In the genomic region with DNA sequence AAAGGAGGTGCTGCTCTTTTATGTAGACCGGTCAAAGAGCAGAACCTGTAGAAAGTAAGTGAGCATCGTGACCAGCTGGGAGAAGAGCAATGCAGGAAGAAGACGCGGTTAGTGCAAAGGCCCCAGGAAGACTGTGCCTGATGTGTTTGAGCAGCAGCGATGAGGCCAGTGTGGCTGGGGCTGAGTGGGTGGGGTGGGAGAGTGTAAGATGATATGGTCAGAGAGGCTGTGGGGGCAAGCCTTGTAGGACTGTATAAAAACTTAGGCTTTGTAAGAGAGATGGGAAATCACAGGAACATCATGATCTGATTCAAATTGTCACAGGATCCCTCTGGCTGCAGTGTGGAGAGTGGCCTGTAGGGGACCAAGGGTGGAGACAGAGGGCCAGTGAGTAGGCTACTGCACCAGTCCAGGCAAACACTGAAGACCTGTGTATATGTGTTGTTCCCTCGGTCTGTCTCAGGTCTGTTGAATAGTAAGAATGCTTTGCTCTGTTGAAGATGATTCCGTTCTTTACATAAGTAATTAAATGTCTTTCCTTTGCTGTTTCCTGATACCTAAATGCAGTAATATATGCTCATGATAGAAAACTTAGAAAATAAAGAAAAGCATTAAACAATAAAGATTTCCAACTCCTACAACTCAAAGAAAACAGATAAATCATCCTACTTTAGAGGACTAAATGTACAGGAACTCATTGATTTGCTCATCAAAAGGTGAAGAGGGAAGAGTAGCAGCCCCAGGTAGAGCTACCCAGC, we compare ENCODE assay signal across 8 cellular contexts.
DNase-seq lines count a peak whose midpoint lies in the region; ATAC-seq and TF ChIP-seq lines count a peak whose summit lies in the region.

No MANE protein-coding gene starts in this region.

- TF ChIP-seq POLR2A in erythroblast (IDR thresholded peaks at IDR 0.05; ENCODE audit: low read length): no peak

- DNase-seq in NCI-H2227 (lab: John Stamatoyannopoulos, UW; ENCODE audit: unreplicated experiment) (peak; percentile 16), NCI-H2227 treated with DMSO at 0.1 percent for 48 hours (lab: John Stamatoyannopoulos, UW) (no peak), SW480 (ENCODE audit: low spot score) (peak; percentile 61), erythroblast (lab: John Stamatoyannopoulos, UW) (peak; percentile 37 to 51)
- DNase-seq in stimulated activated CD4-positive, alpha-beta T cell treated with anti-CD3 and anti-CD28 coated beads, Interleukin-2, amount 100 ng/mL, for 48 hours: peak; percentile 38 to 50

- ATAC-seq in HG02870 (IDR thresholded peaks at IDR 0.05; ENCODE audit: unreplicated experiment) (peak; percentile 51), HG03457 (IDR thresholded peaks at IDR 0.05; ENCODE audit: unreplicated experiment) (no peak), HG02970 (IDR thresholded peaks at IDR 0.05; ENCODE audit: low FRiP score, unreplicated experiment) (no peak)
